Comparison of ENCODE assay signal across 8 cellular contexts in genomic region chr22:43883012-43883661, GRCh38. TPM values are rescaled to one million over a fixed set of nuclear protein-coding genes. Genes with fewer than 3 reads are reported as not detected.
DNase-seq lines count a peak whose midpoint lies in the region; ATAC-seq and TF ChIP-seq lines count a peak whose summit lies in the region.

No MANE protein-coding gene starts in this region.

- peak; percentile 76 for TF ChIP-seq CTCF in epithelial cell of proximal tubule (conservative IDR thresholded peaks at IDR 0.05; ENCODE audit: low read depth, low read length)

- peak; percentile 41 for DNase-seq in CMK (ENCODE audit: low read depth)
- DNase-seq in HAP-1 (ENCODE audit: low spot score in 2 of 2), result peak; percentile 50 to 80
- peak; percentile 82 for DNase-seq in NCI-H748 (lab: John Stamatoyannopoulos, UW; ENCODE audit: unreplicated experiment)
- DNase-seq in activated CD4-positive, alpha-beta memory T cell treated with anti-CD3 and anti-CD28 coated beads, Interleukin-2, amount 10 ng/mL, durations not matched to agents 7 days and 5 days, result peak; percentile 57
- peak; percentile 19 for DNase-seq in epithelial cell of proximal tubule (ENCODE audit: low read depth)
- DNase-seq in non-pigmented ciliary epithelial cell (ENCODE audit: low read depth), result peak; percentile 24

- no peak overlapping the region for H3K27ac Mint-ChIP-seq in activated CD4-positive, alpha-beta memory T cell treated with anti-CD3 and anti-CD28 coated beads, Interleukin-2, amount 10 ng/mL, durations not matched to agents 7 days and 5 days

- H3K9me3 Mint-ChIP-seq in activated CD4-positive, alpha-beta memory T cell treated with anti-CD3 and anti-CD28 coated beads, Interleukin-2, amount 10 ng/mL, durations not matched to agents 7 days and 5 days, result no peaks in the 10 kb centered on the region

- H3K36me3 Mint-ChIP-seq in activated CD4-positive, alpha-beta memory T cell treated with anti-CD3 and anti-CD28 coated beads, Interleukin-2, amount 10 ng/mL, durations not matched to agents 7 days and 5 days (ENCODE audit: low read depth), result no peaks in the 10 kb centered on the region

- H3K4me3 Mint-ChIP-seq in activated CD4-positive, alpha-beta memory T cell treated with anti-CD3 and anti-CD28 coated beads, Interleukin-2, amount 10 ng/mL, durations not matched to agents 7 days and 5 days, result no peak overlapping the region

- H3K36me3 ChIP-seq in HAP-1 (replicated peaks), result no peaks in the 10 kb centered on the region

- no peaks in the 10 kb centered on the region for H3K4me1 ChIP-seq in HAP-1

- POLR2A ChIA-PET in activated CD4-positive, alpha-beta memory T cell treated with anti-CD3 and anti-CD28 coated beads, Interleukin-2, amount 10 ng/mL, durations not matched to agents 7 days and 5 days (lab: Charles Lee), result interaction anchor here (0.7 kb wide), 1 partner anchor 63 kb away, joined by 3 read pairs; no protein-coding TSS in a partner anchor

- CTCF ChIA-PET in activated CD4-positive, alpha-beta memory T cell treated with anti-CD3 and anti-CD28 coated beads, Interleukin-2, amount 10 ng/mL, durations not matched to agents 7 days and 5 days (lab: Charles Lee), result interaction anchor here (0.6 to 1.5 kb wide), 24 partner anchors 10 to 530 kb away, joined by 3 to 24 read pairs (median 4); partner anchors contain the start of genes PNPLA3 and SAMM50

- in situ Hi-C loops in HAP-1 (cut with MboI; ENCODE audit: low sequenced_read_pairs), result no loop called here

- ATAC-seq in HG03159 (IDR thresholded peaks at IDR 0.05; ENCODE audit: unreplicated experiment) (no peak), GM19324 (IDR thresholded peaks at IDR 0.05; ENCODE audit: low FRiP score, unreplicated experiment) (no peak)

- peaks cover 9% of the 10 kb centered on the region for H3K27me3 Mint-ChIP-seq in activated CD4-positive, alpha-beta memory T cell treated with anti-CD3 and anti-CD28 coated beads, Interleukin-2, amount 10 ng/mL, durations not matched to agents 7 days and 5 days

- H3K27me3 ChIP-seq in HAP-1 (ENCODE audit: low read depth), result no peaks in the 10 kb centered on the region

- H3K4me3 ChIP-seq in HAP-1, result no peak overlapping the region
- no peak overlapping the region for H3K4me3 ChIP-seq in epithelial cell of proximal tubule (ENCODE audit: low read depth, low read length)

- no peaks in the 10 kb centered on the region for H3K9me3 ChIP-seq in HAP-1

- H3K4me1 Mint-ChIP-seq in activated CD4-positive, alpha-beta memory T cell treated with anti-CD3 and anti-CD28 coated beads, Interleukin-2, amount 10 ng/mL, durations not matched to agents 7 days and 5 days, result no peaks in the 10 kb centered on the region

RNA-seq across cellular contexts. Expression of gene PNPLA5, which starts 8.7 kb away (rescaled TPM):
- total RNA-seq in activated CD4-positive, alpha-beta memory T cell treated with anti-CD3 and anti-CD28 coated beads, Interleukin-2, amount 10 ng/mL, durations not matched to agents 7 days and 5 days, result not detected
- not detected in 2 replicates for total RNA-seq in epithelial cell of proximal tubule

RNA-seq across cellular contexts. Expression of gene SULT4A1, which starts 20.8 kb away (rescaled TPM):
- total RNA-seq in activated CD4-positive, alpha-beta memory T cell treated with anti-CD3 and anti-CD28 coated beads, Interleukin-2, amount 10 ng/mL, durations not matched to agents 7 days and 5 days, result not detected
- 0.51 and 2.1 TPM in 2 replicates for total RNA-seq in epithelial cell of proximal tubule

RNA-seq across cellular contexts. Expression of gene PNPLA3, which starts 40.5 kb away (rescaled TPM):
- total RNA-seq in activated CD4-positive, alpha-beta memory T cell treated with anti-CD3 and anti-CD28 coated beads, Interleukin-2, amount 10 ng/mL, durations not matched to agents 7 days and 5 days, result under 1 TPM in 1 of 2 experiments, not detected in 1; 0.08 TPM
- total RNA-seq in epithelial cell of proximal tubule, result 7.6 and 12.4 TPM in 2 replicates

Comparison
In these comparisons a context has a peak if more than half of its experiments do, and no peak if none do; other contexts are left out.
1. DNase-seq: peak in every context shown above with its lines; median percentile 82 in NCI-H748; 65 in HAP-1; 57 in activated CD4-positive, alpha-beta memory T cell treated with anti-CD3 and anti-CD28 coated beads, Interleukin-2, amount 10 ng/mL, durations not matched to agents 7 days and 5 days; 41 in CMK; 24 in non-pigmented ciliary epithelial cell; 19 in epithelial cell of proximal tubule.